Comparison of ENCODE assay signal across 8 cellular contexts in the genomic region with DNA sequence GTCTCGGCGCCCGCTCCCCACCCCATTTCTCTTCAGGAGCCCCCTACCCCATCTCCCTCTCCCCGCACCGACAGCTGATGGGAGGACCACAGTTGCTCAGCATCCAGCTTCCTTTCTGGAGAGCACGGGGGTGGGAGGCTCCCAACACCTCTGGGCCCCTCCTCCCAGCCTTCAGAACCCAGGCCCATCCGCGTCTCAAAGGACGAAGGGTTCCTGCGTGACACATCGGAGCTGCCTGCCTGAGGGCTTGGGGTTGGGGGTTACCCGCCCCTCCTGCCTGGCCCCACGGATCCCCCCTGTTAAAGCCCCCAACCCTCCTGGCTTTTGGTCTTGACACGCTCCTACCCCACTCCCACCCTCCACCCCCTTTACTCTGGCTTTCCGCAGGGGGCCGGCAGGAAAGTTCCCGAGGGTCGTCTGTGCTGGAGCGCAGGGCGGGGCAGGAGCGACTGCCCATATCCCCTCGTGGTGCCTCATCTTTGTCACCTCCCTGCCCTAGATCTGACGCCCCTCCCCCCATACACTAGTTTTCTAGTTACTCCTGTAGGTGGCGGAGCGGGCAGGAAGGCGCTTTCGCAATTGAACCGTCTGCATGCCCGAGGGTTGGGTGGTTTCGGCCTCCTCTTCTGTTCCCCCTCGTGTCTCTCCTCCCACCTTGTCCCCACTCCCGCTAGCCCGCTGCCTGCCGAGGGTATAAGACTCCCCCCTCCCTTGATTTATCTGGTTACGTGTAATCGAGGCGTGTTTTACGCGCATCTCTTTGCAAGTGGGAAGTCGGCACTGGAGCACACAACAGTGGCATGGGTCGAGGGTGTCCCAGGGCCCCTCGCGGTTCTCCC.
DNase-seq lines count a peak whose midpoint lies in the region; ATAC-seq lines count a peak whose summit lies in the region.

No MANE protein-coding gene starts in this region.

- ATAC-seq in HG03175 (IDR thresholded peaks at IDR 0.05; ENCODE audit: unreplicated experiment) (peak; percentile 36), GM19328 (IDR thresholded peaks at IDR 0.05; ENCODE audit: unreplicated experiment) (no peak)

- H3K4me3 ChIP-seq in neuron (ENCODE audit: low read length): peak overlapping the region; percentile 59
- peak overlapping the region; percentile 82 to 98 for H3K4me3 ChIP-seq in stomach smooth muscle (ENCODE audit: low read length in 2 of 2)

- peaks cover 16% of the 10 kb centered on the region for H3K36me3 ChIP-seq in neuron (ENCODE audit: insufficient read depth, low read length)
- H3K36me3 ChIP-seq in stomach smooth muscle (ENCODE audit: control insufficient read depth in 2 of 2, insufficient read depth in 2 of 2, low read length in 2 of 2): peaks cover 3 to 12% of the 10 kb centered on the region in 2 donors

- peaks cover 8% of the 10 kb centered on the region for H3K4me1 ChIP-seq in neuron (ENCODE audit: insufficient read depth, low read length)
- peaks cover 13% of the 10 kb centered on the region for H3K4me1 ChIP-seq in stomach smooth muscle (ENCODE audit: control insufficient read depth, insufficient read depth, low read length)

- H2AFZ ChIP-seq in neuron (ENCODE audit: low read depth, low read length): peak overlapping the region; percentile 60

- DNase-seq in D341Med (ENCODE audit: low spot score): peak; percentile 85
- DNase-seq in SIG-M5 (lab: John Stamatoyannopoulos, UW): peak; percentile 66
- peak; percentile 84 for DNase-seq in activated naive CD4-positive, alpha-beta T cell treated with Interleukin-2 at 50 U/mL for 16 hours
- DNase-seq in foreskin melanocyte: peak; percentile 59

- H3K27me3 ChIP-seq in neuron (ENCODE audit: insufficient read depth, low read length): peaks cover 5% of the 10 kb centered on the region
- H3K27me3 ChIP-seq in stomach smooth muscle (ENCODE audit: control insufficient read depth in 1 of 2, insufficient read depth in 2 of 2, low read length in 2 of 2): peaks cover 18 to 22% of the 10 kb centered on the region in 2 donors

- peak overlapping the region; percentile 53 for H3K27ac ChIP-seq in stomach smooth muscle (ENCODE audit: low read length)

- H3K9me3 ChIP-seq in neuron (ENCODE audit: low read length): no peaks in the 10 kb centered on the region
- no peaks in the 10 kb centered on the region for H3K9me3 ChIP-seq in stomach smooth muscle (ENCODE audit: control insufficient read depth in 2 of 2, low read length in 2 of 2)

- H3K9ac ChIP-seq in stomach smooth muscle (ENCODE audit: low read length in 2 of 2): peak overlapping the region; percentile 84 to 94
